ENCODE assay signal across 1 cellular context in the genomic region with DNA sequence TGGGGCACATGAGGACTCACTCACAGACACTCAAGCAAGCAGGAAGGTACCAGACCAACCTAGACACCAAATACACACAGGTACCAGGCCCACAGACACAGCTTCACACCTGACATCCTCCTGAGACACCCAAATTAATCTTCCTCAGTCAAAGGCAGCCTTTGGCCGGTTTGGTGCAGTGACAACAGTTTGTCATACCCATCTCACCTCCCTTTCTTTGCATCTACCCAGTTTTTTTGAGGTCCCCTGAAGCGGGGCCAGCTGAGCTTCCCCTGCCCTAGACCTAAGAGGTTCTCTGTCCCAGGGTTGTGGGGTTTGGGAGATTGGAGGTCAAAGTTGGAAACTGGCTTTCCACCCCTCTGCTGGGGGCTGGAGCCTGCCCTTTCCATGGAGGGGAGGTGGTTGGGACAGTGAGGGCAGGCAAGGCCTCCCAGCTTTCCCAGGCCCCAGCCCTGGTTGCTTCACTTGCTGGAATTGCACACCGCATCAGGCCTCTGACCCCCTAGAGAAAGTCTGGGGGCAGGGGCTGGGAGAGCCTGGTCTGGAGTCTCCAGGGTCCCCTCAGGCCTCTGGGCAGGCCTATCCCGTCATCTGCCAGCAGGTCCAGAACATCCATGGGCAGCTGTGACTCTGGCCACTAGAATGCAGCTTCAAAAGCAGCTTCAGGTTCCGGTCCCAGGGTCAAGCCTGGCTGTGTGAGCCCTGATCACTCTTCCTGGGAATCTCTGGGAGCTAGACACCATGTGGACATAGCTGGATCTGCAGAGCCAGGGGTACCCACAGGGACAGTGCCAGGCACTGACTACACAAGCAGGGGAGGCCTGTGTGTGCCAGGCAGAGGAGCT.
TF ChIP-seq lines count a peak whose summit lies in the region.

No MANE protein-coding gene starts in this region.

TF ChIP-seq in IMR-90, 13 proteins besides CTCF, POLR2A, EP300 and RAD21:
- TF ChIP-seq CEBPB (IDR thresholded peaks at IDR 0.05; ENCODE audit: low read depth, low read length) (no peak), BHLHE40 (IDR thresholded peaks at IDR 0.05; ENCODE audit: low read depth, low read length) (no peak), RFX5 (IDR thresholded peaks at IDR 0.05; ENCODE audit: low read depth, low read length) (no peak), MXI1 (IDR thresholded peaks at IDR 0.05; ENCODE audit: borderline replicate concordance, low read depth, low read length) (no peak)
